8 cellular contexts compared by ENCODE assay signal in genomic region chr6:27130668-27131428, GRCh38.
A peak's percentile ranks its signal among the peaks of the same experiment; 100 is the strongest.
DNase-seq lines count a peak whose midpoint lies in the region; ATAC-seq and TF ChIP-seq lines count a peak whose summit lies in the region.

No MANE protein-coding gene starts in this region.

- no peaks in the 10 kb centered on the region for H3K9me3 Mint-ChIP-seq in nephron progenitor cell
- no peaks in the 10 kb centered on the region for H3K9me3 Mint-ChIP-seq in activated T-helper 17 cell treated with anti-CD3 and anti-CD28 coated beads, Interleukin-2, amount 50 U/mL, for 72 hours

- H3K4me3 ChIP-seq in BJ (ENCODE audit: low read depth, low read length): peak overlapping the region; percentile 52

- no peak for ATAC-seq in HG03135 (IDR thresholded peaks at IDR 0.05; ENCODE audit: unreplicated experiment)
- ATAC-seq in activated T-helper 17 cell treated with anti-CD3 and anti-CD28 coated beads, Interleukin-2, amount 50 U/mL, for 72 hours (replicated peaks): no peak

- H3K27ac Mint-ChIP-seq in nephron progenitor cell: peak overlapping the region; percentile 50
- H3K27ac Mint-ChIP-seq in activated T-helper 17 cell treated with anti-CD3 and anti-CD28 coated beads, Interleukin-2, amount 50 U/mL, for 72 hours: no peak overlapping the region

- H3K36me3 ChIP-seq in BJ (ENCODE audit: control insufficient read depth, insufficient read depth, low read length) (no peaks in the 10 kb centered on the region), KOPT-K1 (ENCODE audit: insufficient read depth, low read length) (no peaks in the 10 kb centered on the region)

- H3K27ac ChIP-seq in KOPT-K1 (ENCODE audit: low read depth, low read length, poor library complexity, severe bottlenecking): peak overlapping the region; percentile 98

- CTCF ChIA-PET in BJ (lab: Yijun Ruan, JAX): interaction anchor here (1.3 to 1.8 kb wide), 2 partner anchors 26 to 29 kb away, joined by 3 to 7 read pairs; no protein-coding TSS in a partner anchor

- POLR2A ChIA-PET in BJ (lab: Charles Lee): interaction anchor here (0.7 to 3.8 kb wide), 2 partner anchors 15 to 1105 kb away, joined by 13 to 74 read pairs; a partner anchor contains a TSS

- H3K9me3 ChIP-seq in KOPT-K1 (ENCODE audit: insufficient read depth, low read length, poor library complexity, severe bottlenecking): no peaks in the 10 kb centered on the region

- H3K4me3 Mint-ChIP-seq in nephron progenitor cell: no peak overlapping the region
- no peak overlapping the region for H3K4me3 Mint-ChIP-seq in activated T-helper 17 cell treated with anti-CD3 and anti-CD28 coated beads, Interleukin-2, amount 50 U/mL, for 72 hours

- DNase-seq in BJ (ENCODE audit: low read depth) (no peak), dermis blood vessel endothelial cell (peak; percentile 6), nephron progenitor cell (no peak), dedifferentiated amniotic fluid mesenchymal stem cell (ENCODE audit: extremely low spot score) (no peak), NCI-H524 (lab: John Stamatoyannopoulos, UW) (no peak)

- no peaks in the 10 kb centered on the region for H3K36me3 Mint-ChIP-seq in nephron progenitor cell (ENCODE audit: low read depth)
- H3K36me3 Mint-ChIP-seq in activated T-helper 17 cell treated with anti-CD3 and anti-CD28 coated beads, Interleukin-2, amount 50 U/mL, for 72 hours (ENCODE audit: low read depth): no peaks in the 10 kb centered on the region

- H3K27me3 ChIP-seq in BJ (ENCODE audit: control insufficient read depth, insufficient read depth, low read length): no peaks in the 10 kb centered on the region

- H3K27me3 Mint-ChIP-seq in nephron progenitor cell (ENCODE audit: low read depth, poor library complexity): peaks cover 6% of the 10 kb centered on the region
- H3K27me3 Mint-ChIP-seq in activated T-helper 17 cell treated with anti-CD3 and anti-CD28 coated beads, Interleukin-2, amount 50 U/mL, for 72 hours: no peaks in the 10 kb centered on the region

- peaks cover 50% of the 10 kb centered on the region for H3K4me1 Mint-ChIP-seq in nephron progenitor cell
- H3K4me1 Mint-ChIP-seq in activated T-helper 17 cell treated with anti-CD3 and anti-CD28 coated beads, Interleukin-2, amount 50 U/mL, for 72 hours: peaks cover 14% of the 10 kb centered on the region

- TF ChIP-seq CTCF in BJ (IDR thresholded peaks at IDR 0.05; ENCODE audit: insufficient read depth, low read depth, low read length): no peak
- no peak for TF ChIP-seq CTCF in nephron progenitor cell (IDR thresholded peaks at IDR 0.05)
